1 cellular context compared by ENCODE assay signal in genomic region chr9:134436356-134436717, GRCh38.
TF ChIP-seq lines count a peak whose summit lies in the region.

No MANE protein-coding gene starts in this region.

TF ChIP-seq in GM23338, 12 proteins besides CTCF, POLR2A, EP300 and RAD21 (continued from another document):
- TF ChIP-seq ZNF462 (CRISPR knock-in tag; IDR thresholded peaks at IDR 0.05) (no peak), ZNF331 (CRISPR knock-in tag; IDR thresholded peaks at IDR 0.05; ENCODE audit: low read depth) (no peak), ETS1 (IDR thresholded peaks at IDR 0.05) (no peak), EZH2 (IDR thresholded peaks at IDR 0.05; ENCODE audit: low read depth, unreplicated experiment) (no peak), JUNB (IDR thresholded peaks at IDR 0.05; ENCODE audit: unreplicated experiment) (no peak), CREB1 (CRISPR knock-in tag; IDR thresholded peaks at IDR 0.05; ENCODE audit: low read depth) (no peak)
